ENCODE assay signal across 26 cellular contexts in genomic region chr10:17779761-17780160, GRCh38. TPM values are rescaled to one million over a fixed set of nuclear protein-coding genes. Genes with fewer than 3 reads are reported as not detected.
DNase-seq lines count a peak whose midpoint lies in the region; ATAC-seq and TF ChIP-seq lines count a peak whose summit lies in the region.
"Had no signal": no experiment of that assay in that cellular context is flagged by ENCODE, and none has a peak within 500 bp of the region (broad histone marks: within the 10 kb centered on the region; RNA-seq: fewer than 3 reads in every experiment).

No MANE protein-coding gene starts in this region.

- H3K4me1 ChIP-seq in GM23338 (ENCODE audit: insufficient read depth), result no peaks in the 10 kb centered on the region

- H3K36me3 Mint-ChIP-seq in osteocyte (ENCODE audit: unreplicated experiment) (no peaks in the 10 kb centered on the region), GM23338 (ENCODE audit: low read depth) (no peaks in the 10 kb centered on the region)

- H3K27me3 Mint-ChIP-seq in osteocyte (ENCODE audit: unreplicated experiment) (no peaks in the 10 kb centered on the region), GM23338 (ENCODE audit: insufficient read depth, low read depth, poor library complexity) (peaks cover 4% of the 10 kb centered on the region)
- H3K27me3 Mint-ChIP-seq: CD4-positive, alpha-beta T cell had no signal

- TF ChIP-seq CTCF in fibroblast of pulmonary artery (IDR thresholded peaks at IDR 0.05; ENCODE audit: low read length, missing control alignments) (no peak), osteocyte (IDR thresholded peaks at IDR 0.05) (no peak), GM23338 (conservative IDR thresholded peaks at IDR 0.05; ENCODE audit: low read depth in 2 of 2) (no peak)

- DNase-seq in Ammon's horn (ENCODE audit: low spot score) (peak; percentile 9), G401 (ENCODE audit: low spot score) (peak; percentile 15), cerebellar cortex (ENCODE audit: low spot score) (peak; percentile 7), fibroblast of pulmonary artery (ENCODE audit: low read depth) (peak; percentile 37), osteocyte (ENCODE audit: extremely low spot score, unreplicated experiment) (no peak), GM23338 (ENCODE audit: low spot score) (no peak)
- no peak for DNase-seq in activated CD4-positive, alpha-beta T cell treated with anti-CD3 and anti-CD28 coated beads, Interleukin-2, amount 50 U/mL, for 1 hour
- DNase-seq: CD4-positive, alpha-beta T cell; COR-L47; DMS53; HCEC 1CT; NCI-H1092 treated with DMSO at 0.1 percent for 48 hours; NCI-H146; NCI-H1930; NCI-H2171; NCI-H226; NCI-H510A; NCI-H69; SHP77 had no signal

- H4K20me1 ChIP-seq in GM23338 (replicated peaks; ENCODE audit: insufficient read depth), result no peaks in the 10 kb centered on the region
- H4K20me1 ChIP-seq: BLaER1 treated with 17β-estradiol and CSF1 and Interleukin-3, amounts not matched to agents 10 nM and 100 nM had no signal

- H3K9me3 Mint-ChIP-seq in osteocyte (ENCODE audit: unreplicated experiment) (no peaks in the 10 kb centered on the region), GM23338 (no peaks in the 10 kb centered on the region)
- H3K9me3 Mint-ChIP-seq: CD4-positive, alpha-beta T cell had no signal

- H3K27ac Mint-ChIP-seq in osteocyte (ENCODE audit: unreplicated experiment) (no peak overlapping the region), GM23338 (no peak overlapping the region)
- H3K27ac Mint-ChIP-seq: CD4-positive, alpha-beta T cell had no signal

- no peak overlapping the region for H2AFZ ChIP-seq in GM23338

- no peak overlapping the region for H3K4me2 ChIP-seq in GM23338

- H3K4me3 ChIP-seq in fibroblast of pulmonary artery (replicated peaks; ENCODE audit: low read depth, low read length), result no peak overlapping the region
- no peak overlapping the region for H3K4me3 ChIP-seq in GM23338
- H3K4me3 ChIP-seq: BLaER1 treated with 17β-estradiol and CSF1 and Interleukin-3, amounts not matched to agents 10 nM and 100 nM had no signal

- H3K27me3 ChIP-seq in GM23338 (ENCODE audit: insufficient read depth), result no peaks in the 10 kb centered on the region
- H3K27me3 ChIP-seq: BLaER1 treated with 17β-estradiol and CSF1 and Interleukin-3, amounts not matched to agents 10 nM and 100 nM had no signal

- no peak overlapping the region for H3K4me3 Mint-ChIP-seq in osteocyte (ENCODE audit: unreplicated experiment)
- H3K4me3 Mint-ChIP-seq in GM23338, result no peak overlapping the region
- H3K4me3 Mint-ChIP-seq: CD4-positive, alpha-beta T cell had no signal

- H3K36me3 ChIP-seq in GM23338 (ENCODE audit: insufficient read depth), result no peaks in the 10 kb centered on the region

- no peak overlapping the region for H3K27ac ChIP-seq in GM23338 (ENCODE audit: low read depth)
- H3K27ac ChIP-seq: RWPE1 had no signal

- H3F3A ChIP-seq in GM23338 (replicated peaks; ENCODE audit: low read depth), result no peaks in the 10 kb centered on the region

- no peaks in the 10 kb centered on the region for H3K79me2 ChIP-seq in GM23338 (replicated peaks; ENCODE audit: insufficient read depth)

- in situ Hi-C loops in G401 (cut with HindIII; ENCODE audit: low sequenced_read_pairs), result no loop called here

- H3K4me1 Mint-ChIP-seq in osteocyte (ENCODE audit: unreplicated experiment), result peaks cover 21% of the 10 kb centered on the region
- no peaks in the 10 kb centered on the region for H3K4me1 Mint-ChIP-seq in GM23338

- no peaks in the 10 kb centered on the region for H3K9me2 ChIP-seq in GM23338 (ENCODE audit: insufficient read depth)

- ATAC-seq in HG03354 (IDR thresholded peaks at IDR 0.05; ENCODE audit: poor library complexity, severe bottlenecking, unreplicated experiment) (no peak), GM23338 (no peak)
- ATAC-seq: Panc1 had no signal

TF ChIP-seq in GM23338, 12 proteins besides CTCF, POLR2A, EP300 and RAD21 (continues in another document):
- TF ChIP-seq EZH2 (IDR thresholded peaks at IDR 0.05; ENCODE audit: low read depth, unreplicated experiment) (no peak), REST (IDR thresholded peaks at IDR 0.05; ENCODE audit: unreplicated experiment) (no peak), STAT1 (IDR thresholded peaks at IDR 0.05; ENCODE audit: unreplicated experiment) (no peak), EZH2phosphoT487 (IDR thresholded peaks at IDR 0.05; ENCODE audit: unreplicated experiment) (no peak), ZNF331 (CRISPR knock-in tag; IDR thresholded peaks at IDR 0.05; ENCODE audit: low read depth) (no peak), ZNF114 (CRISPR knock-in tag; IDR thresholded peaks at IDR 0.05) (no peak), POLR2AphosphoS5 (IDR thresholded peaks at IDR 0.05; ENCODE audit: low read depth) (no peak), JUNB (IDR thresholded peaks at IDR 0.05; ENCODE audit: unreplicated experiment) (no peak), CREB1 (CRISPR knock-in tag; IDR thresholded peaks at IDR 0.05; ENCODE audit: low read depth) (no peak), NANOG (IDR thresholded peaks at IDR 0.05; ENCODE audit: borderline replicate concordance) (no peak), ETS1 (IDR thresholded peaks at IDR 0.05) (no peak)

RNA-seq across cellular contexts. Expression of gene TMEM236, which starts 27.8 kb away (rescaled TPM):
- not detected in 2 replicates for total RNA-seq in G401 (2014; rRNA removed; shearing (Covaris generic))
- 0.08 and 0.11 TPM in 2 replicates for total RNA-seq in osteocyte
- 0.03 and 0.04 TPM in 2 replicates for total RNA-seq in GM23338 (2014; rRNA removed; shearing (Covaris generic))
- polyA plus RNA-seq in GM23338 (2016; fragmentation: Nextera tagmentation; extraction: Ambion mirVana), result 0.03 and 0.05 TPM in 2 replicates
- total RNA-seq: M059J, OCI-LY7 had no signal

RNA-seq across cellular contexts. Expression of gene MRC1, which starts 29.4 kb away (rescaled TPM):
- total RNA-seq in G401 (2014; rRNA removed; shearing (Covaris generic)), result 0.12 TPM in 1 of 2 replicates, not detected in the other
- not detected in 2 replicates for total RNA-seq in osteocyte
- 0.04 TPM in 1 of 2 replicates, not detected in the other for total RNA-seq in GM23338 (2014; rRNA removed; shearing (Covaris generic))
- not detected in 2 replicates for polyA plus RNA-seq in GM23338 (2016; fragmentation: Nextera tagmentation; extraction: Ambion mirVana)
- total RNA-seq: M059J, OCI-LY7 had no signal
- polyA plus RNA-seq: AG04450 had no signal

Comparison
In these comparisons a context has a peak if more than half of its experiments do, and no peak if none do; other contexts are left out.
1. DNase-seq: peak in Ammon's horn (single experiment), G401 (single experiment), cerebellar cortex (single experiment) and fibroblast of pulmonary artery (single experiment); none in activated CD4-positive, alpha-beta T cell treated with anti-CD3 and anti-CD28 coated beads, Interleukin-2, amount 50 U/mL, for 1 hour (single experiment), osteocyte (single experiment) and GM23338 (single experiment).